In genomic region chr12:67651380-67651695, GRCh38 we compare ENCODE assay signal across 8 cellular contexts. TPM values are rescaled to one million over a fixed set of nuclear protein-coding genes. Genes with fewer than 3 reads are reported as not detected.
DNase-seq lines count a peak whose midpoint lies in the region; ATAC-seq and TF ChIP-seq lines count a peak whose summit lies in the region.

No MANE protein-coding gene starts in this region.

- peaks cover 50% of the 10 kb centered on the region for H3K4me1 ChIP-seq in effector memory CD4-positive, alpha-beta T cell (ENCODE audit: control insufficient read depth, insufficient read depth, low read length, poor library complexity, severe bottlenecking)
- peaks cover 9 to 25% (median 21%) of the 10 kb centered on the region in 4 donors for H3K4me1 ChIP-seq in upper lobe of left lung

- no peaks in the 10 kb centered on the region for H3K9me3 Mint-ChIP-seq in natural killer cell

- H3K4me1 Mint-ChIP-seq in natural killer cell: peaks cover 61 to 70% of the 10 kb centered on the region in 2 donors

- no peak for TF ChIP-seq EP300 in upper lobe of left lung (IDR thresholded peaks at IDR 0.05)

- no peaks in the 10 kb centered on the region for H3K9me3 ChIP-seq in effector memory CD4-positive, alpha-beta T cell (ENCODE audit: control insufficient read depth, low read length)
- H3K9me3 ChIP-seq in upper lobe of left lung: no peaks in the 10 kb centered on the region

- H3K27ac ChIP-seq in effector memory CD4-positive, alpha-beta T cell (ENCODE audit: insufficient read depth, low read length, poor library complexity, severe bottlenecking): peak overlapping the region; percentile 89
- H3K27ac ChIP-seq in upper lobe of left lung: peak overlapping the region in 1 of 4 donors; percentile 95

- ATAC-seq in HG02798 (IDR thresholded peaks at IDR 0.05; ENCODE audit: poor library complexity, unreplicated experiment) (peak; percentile 34), SK-N-SH treated with all-trans-retinoic acid at 6 μM for 48 hours (peak; percentile 51), natural killer cell (peak in 2 of 3 donors; percentile 14 to 31), HG03095 (IDR thresholded peaks at IDR 0.05; ENCODE audit: unreplicated experiment) (no peak), upper lobe of left lung (ENCODE audit: low FRiP score in 2 of 2) (no peak)

- H3K27me3 ChIP-seq in effector memory CD4-positive, alpha-beta T cell (replicated peaks; ENCODE audit: control insufficient read depth, insufficient read depth, low read length, poor library complexity, severe bottlenecking): no peaks in the 10 kb centered on the region
- H3K27me3 ChIP-seq in upper lobe of left lung: no peaks in the 10 kb centered on the region

- H3K4me3 ChIP-seq in effector memory CD4-positive, alpha-beta T cell (ENCODE audit: insufficient read depth, low read depth, low read length, poor library complexity, severe bottlenecking): peak overlapping the region; percentile 78
- peak overlapping the region in 2 of 4 donors; percentile 91 to 99 for H3K4me3 ChIP-seq in upper lobe of left lung

- no peak for TF ChIP-seq CTCF in natural killer cell (IDR thresholded peaks at IDR 0.05)
- TF ChIP-seq CTCF in upper lobe of left lung (IDR thresholded peaks at IDR 0.05): peak in 1 of 6 experiments; percentile 17

- no peak for TF ChIP-seq POLR2A in upper lobe of left lung (IDR thresholded peaks at IDR 0.05)

- peak; percentile 19 for DNase-seq in activated CD4-positive, CD25-positive, alpha-beta regulatory T cell treated with anti-CD3 and anti-CD28 coated beads, Interleukin-2, amount 50 U/mL, for 16 hours (ENCODE audit: low read depth, low spot score)
- DNase-seq in activated CD4-positive, CD25-positive, alpha-beta regulatory T cell treated with anti-CD3 and anti-CD28 coated beads, Interleukin-2, amount 50 U/mL, for 72 hours: no peak
- DNase-seq in effector memory CD4-positive, alpha-beta T cell: peak in 1 of 3 donors; percentile 12
- no peak for DNase-seq in natural killer cell
- no peak for DNase-seq in upper lobe of left lung

- H3K4me3 Mint-ChIP-seq in natural killer cell: peak overlapping the region; percentile 99

- H3K36me3 Mint-ChIP-seq in natural killer cell: no peaks in the 10 kb centered on the region

- intact Hi-C loops in natural killer cell (cut with micrococcal nuclease): loop anchor here (2.0 to 5.0 kb wide), 2 partner anchors 15 to 46 kb away; no protein-coding TSS in a partner anchor

- no peaks in the 10 kb centered on the region for H3K27me3 Mint-ChIP-seq in natural killer cell (ENCODE audit: low read depth in 2 of 2)

- H3K36me3 ChIP-seq in effector memory CD4-positive, alpha-beta T cell (ENCODE audit: control insufficient read depth, insufficient read depth, low read length): peaks cover 11% of the 10 kb centered on the region
- H3K36me3 ChIP-seq in upper lobe of left lung: no peaks in the 10 kb centered on the region

- H3K27ac Mint-ChIP-seq in natural killer cell: peak overlapping the region; percentile 90 to 91

- 45 to 65% methylated on average over 5 of the region's 5 CpGs for WGBS in upper lobe of left lung, 2 donors

TF ChIP-seq in SK-N-SH treated with all-trans-retinoic acid at 6 μM for 48 hours, 23 proteins besides CTCF, POLR2A, EP300 and RAD21:
- TF ChIP-seq CSRNP3 (CRISPR knock-in tag; IDR thresholded peaks at IDR 0.05) (no peak), ZNF70 (CRISPR knock-in tag; IDR thresholded peaks at IDR 0.05) (no peak), TOX (CRISPR knock-in tag; IDR thresholded peaks at IDR 0.05; ENCODE audit: borderline replicate concordance) (no peak), ISL1 (CRISPR knock-in tag; IDR thresholded peaks at IDR 0.05) (no peak), ZNF565 (CRISPR knock-in tag; conservative IDR thresholded peaks at IDR 0.05; ENCODE audit: low read depth) (no peak), ZC3H10 (CRISPR knock-in tag; IDR thresholded peaks at IDR 0.05) (no peak), ZFP30 (CRISPR knock-in tag; IDR thresholded peaks at IDR 0.05) (no peak), TCF4 (CRISPR knock-in tag; IDR thresholded peaks at IDR 0.05; ENCODE audit: borderline replicate concordance) (no peak), SNAI2 (CRISPR knock-in tag; IDR thresholded peaks at IDR 0.05) (no peak), GLIS3 (CRISPR knock-in tag; IDR thresholded peaks at IDR 0.05) (no peak), PATZ1 (CRISPR knock-in tag; IDR thresholded peaks at IDR 0.05; ENCODE audit: borderline replicate concordance) (no peak), PPARA (CRISPR knock-in tag; IDR thresholded peaks at IDR 0.05; ENCODE audit: borderline replicate concordance) (no peak), CSDC2 (CRISPR knock-in tag; IDR thresholded peaks at IDR 0.05) (no peak), ZFP3 (CRISPR knock-in tag; IDR thresholded peaks at IDR 0.05) (no peak)

RNA-seq across cellular contexts. Expression of gene DYRK2, which starts 2.8 kb away (rescaled TPM):
- total RNA-seq in natural killer cell (100 to 1,000 TPM in 2 of 3 donors, 10 to 100 TPM in 1; 88.1 to 108 (median 108) TPM), upper lobe of left lung (10 to 100 TPM; 11.3 to 54.5 (median 17.9) TPM)

Comparison
In these comparisons a context has a peak if more than half of its experiments do, and no peak if none do; other contexts are left out.
1. ATAC-seq: peak in HG02798 (single experiment), SK-N-SH treated with all-trans-retinoic acid at 6 μM for 48 hours (single experiment) and natural killer cell (2 of 3); none in HG03095 (single experiment) and upper lobe of left lung (0 of 2).